Comparison of ENCODE assay signal across 12 cellular contexts in genomic region chrX:21658746-21659145, GRCh38. TPM values are rescaled to one million over a fixed set of nuclear protein-coding genes. Genes with fewer than 3 reads are reported as not detected.
A peak's percentile ranks its signal among the peaks of the same experiment; 100 is the strongest.
DNase-seq lines count a peak whose midpoint lies in the region; ATAC-seq and TF ChIP-seq lines count a peak whose summit lies in the region.
"Had no signal": no experiment of that assay in that cellular context is flagged by ENCODE, and none has a peak within 500 bp of the region (broad histone marks: within the 10 kb centered on the region; RNA-seq: fewer than 3 reads in every experiment).

No MANE protein-coding gene starts in this region.

- no peak overlapping the region for H3K27ac Mint-ChIP-seq in type B pancreatic cell

- H3K4me1 Mint-ChIP-seq in type B pancreatic cell (ENCODE audit: unreplicated experiment) = peaks cover 8% of the 10 kb centered on the region

- H3K4me3 ChIP-seq in astrocyte of the spinal cord (ENCODE audit: low read depth, low read length) = peak overlapping the region; percentile 12
- H3K4me3 ChIP-seq: BLaER1 had no signal

- peaks cover 9% of the 10 kb centered on the region for H3K9me3 Mint-ChIP-seq in type B pancreatic cell

- ATAC-seq in left lobe of liver = peak; percentile 82
- no peak for ATAC-seq in HG02759 (IDR thresholded peaks at IDR 0.05; ENCODE audit: unreplicated experiment)
- ATAC-seq: esophagus mucosa had no signal

- H3K4me3 Mint-ChIP-seq in type B pancreatic cell = peak overlapping the region; percentile 24

- peaks cover 3% of the 10 kb centered on the region for H3K36me3 Mint-ChIP-seq in type B pancreatic cell

- in situ Hi-C loops in astrocyte of the spinal cord (cut with HindIII; ENCODE audit: low sequenced_read_pairs) = no loop called here

- TF ChIP-seq CTCF in astrocyte of the spinal cord (IDR thresholded peaks at IDR 0.05; ENCODE audit: low read depth, low read length) = no peak
- no peak for TF ChIP-seq CTCF in type B pancreatic cell (conservative IDR thresholded peaks at IDR 0.05)

- H3K27me3 Mint-ChIP-seq in type B pancreatic cell = no peaks in the 10 kb centered on the region

- peak; percentile 34 for DNase-seq in stimulated activated CD4-positive, alpha-beta T cell treated with anti-CD3 and anti-CD28 coated beads, Interleukin-15, amount 100 ng/mL, for 24 hours
- DNase-seq in stimulated activated CD4-positive, alpha-beta T cell treated with anti-CD3 and anti-CD28 coated beads, Interleukin-4, amount 100 ng/mL, for 4 hours = no peak
- DNase-seq in astrocyte of the spinal cord (ENCODE audit: low read depth, low spot score) (no peak), left lobe of liver (ENCODE audit: low spot score) (no peak), type B pancreatic cell (ENCODE audit: extremely low spot score, unreplicated experiment) (no peak), NCI-H1417 (lab: John Stamatoyannopoulos, UW) (no peak), EL (no peak)
- DNase-seq: NCI-H1436 treated with DMSO at 0.1 percent for 48 hours had no signal

RNA-seq across cellular contexts. Expression of gene KLHL34, which starts 0.6 kb away (rescaled TPM):
- total RNA-seq in left lobe of liver = 0.33 TPM
- total RNA-seq in type B pancreatic cell (ENCODE audit: low replicate concordance) = 0.21 TPM in 1 of 2 replicates, not detected in the other
- total RNA-seq: H4 had no signal
